In the genomic region with DNA sequence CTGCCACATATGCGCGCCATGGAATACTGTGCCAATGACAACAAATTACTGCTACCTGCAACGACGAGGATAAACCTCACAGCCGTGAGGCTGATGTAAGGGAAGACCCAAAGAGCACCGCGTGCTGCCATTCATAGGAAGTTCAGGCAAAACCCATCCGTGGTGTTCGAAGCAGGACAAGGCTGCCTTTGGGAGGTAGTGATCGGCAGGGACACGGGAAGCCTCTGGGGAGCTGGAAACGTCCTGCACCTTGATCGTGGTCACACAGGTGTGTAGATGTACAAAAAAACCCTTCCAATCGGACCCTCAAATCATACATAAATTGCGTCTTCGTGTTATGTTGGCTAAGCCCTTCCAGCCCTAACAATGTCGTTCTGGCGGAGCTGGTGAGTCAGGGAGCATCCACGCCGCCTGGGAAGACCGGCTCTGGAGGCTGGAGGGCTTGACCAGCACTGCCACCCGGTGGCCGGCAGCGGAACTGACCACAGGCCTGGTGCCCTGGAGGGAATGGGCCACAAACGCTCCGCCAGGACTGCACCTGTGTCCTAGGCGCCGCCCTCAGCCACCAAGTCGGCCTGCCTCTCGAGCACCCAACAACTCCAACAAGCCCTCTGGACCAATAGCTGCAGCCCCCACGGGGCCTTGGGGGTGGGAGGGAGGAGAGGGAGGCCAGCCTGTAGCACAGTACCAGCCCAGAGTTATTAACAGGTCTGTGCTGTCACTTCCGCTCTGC, we compare ENCODE assay signal across 8 cellular contexts. TPM values are rescaled to one million over a fixed set of nuclear protein-coding genes. Genes with fewer than 3 reads are reported as not detected.
A peak's percentile ranks its signal among the peaks of the same experiment; 100 is the strongest.
DNase-seq lines count a peak whose midpoint lies in the region; FAIRE-seq and TF ChIP-seq lines count a peak whose summit lies in the region.

No MANE protein-coding gene starts in this region.

- intact Hi-C loops in esophagus squamous epithelium (cut with DNase I): loop anchor here (5.0 kb wide), 1 partner anchor 102 kb away; no protein-coding TSS in a partner anchor

- no peak overlapping the region for H3K4me3 ChIP-seq in BLaER1 treated with 17β-estradiol and CSF1 and Interleukin-3, amounts not matched to agents 10 nM and 100 nM
- H3K4me3 ChIP-seq in esophagus squamous epithelium: no peak overlapping the region

- peaks cover 20 to 34% (median 26%) of the 10 kb centered on the region in 10 experiments for H3K4me1 ChIP-seq in BLaER1 treated with 17β-estradiol and CSF1 and Interleukin-3, amounts not matched to agents 10 nM and 100 nM
- H3K4me1 ChIP-seq in esophagus squamous epithelium: peaks cover 12 to 31% (median 14%) of the 10 kb centered on the region in 3 donors

- peak; percentile 86 for FAIRE-seq in GM19239 (lab: Jason Lieb, UNC)

- no peaks in the 10 kb centered on the region for H3K9me3 ChIP-seq in BLaER1 treated with 17β-estradiol and CSF1 and Interleukin-3, amounts not matched to agents 10 nM and 100 nM (replicated peaks in 1 of 11)
- no peaks in the 10 kb centered on the region for H3K9me3 ChIP-seq in esophagus squamous epithelium

- H3K27ac ChIP-seq in BLaER1 treated with 17β-estradiol and CSF1 and Interleukin-3, amounts not matched to agents 10 nM and 100 nM: no peak overlapping the region; a peak in 1 of 22 replicates
- H3K27ac ChIP-seq in esophagus squamous epithelium: no peak overlapping the region

- peak overlapping the region; percentile 63 to 90 (median 76) for H3K4me2 ChIP-seq in BLaER1 treated with 17β-estradiol and CSF1 and Interleukin-3, amounts not matched to agents 10 nM and 100 nM

- TF ChIP-seq POLR2A in esophagus squamous epithelium (IDR thresholded peaks at IDR 0.05): peak in 1 of 4 donors; percentile 5

- no peaks in the 10 kb centered on the region for H4K20me1 ChIP-seq in BLaER1 treated with 17β-estradiol and CSF1 and Interleukin-3, amounts not matched to agents 10 nM and 100 nM

- H3K36me3 ChIP-seq in BLaER1 treated with 17β-estradiol and CSF1 and Interleukin-3, amounts not matched to agents 10 nM and 100 nM: no peaks in the 10 kb centered on the region
- no peaks in the 10 kb centered on the region for H3K36me3 ChIP-seq in esophagus squamous epithelium

- TF ChIP-seq CTCF in esophagus squamous epithelium (IDR thresholded peaks at IDR 0.05): peak; percentile 85 to 98 (median 98)

- peak overlapping the region in 2 of 11 experiments; percentile 23 to 48; a peak in 4 of 22 replicates for H3K9ac ChIP-seq in BLaER1 treated with 17β-estradiol and CSF1 and Interleukin-3, amounts not matched to agents 10 nM and 100 nM

- peak; percentile 70 for DNase-seq in GM19239 (ENCODE audit: insufficient read length, low spot score)
- peak; percentile 88 for DNase-seq in HS-5 (ENCODE audit: low read depth)
- peak; percentile 68 for DNase-seq in NOMO-1 treated with DMSO at 0.1 percent for 48 hours (lab: John Stamatoyannopoulos, UW; ENCODE audit: unreplicated experiment)
- peak; percentile 53 for DNase-seq in activated T-cell treated with anti-CD3 and anti-CD28 coated beads for 24 hours (ENCODE audit: low read depth)
- no peak for DNase-seq in esophagus squamous epithelium (lab: John Stamatoyannopoulos, UW)
- peak; percentile 86 for DNase-seq in myocyte (ENCODE audit: low read depth)
- peak in 4 of 6 experiments; percentile 9 to 26 (median 14) for DNase-seq in stimulated activated naive CD4-positive, alpha-beta T cell (lab: John Stamatoyannopoulos, UW)

- 0 out of 22 replicates have a peak, but pooled peaks cover 0 to 4% (median 0%) of the 10 kb centered on the region in 11 experiments for H3K27me3 ChIP-seq in BLaER1 treated with 17β-estradiol and CSF1 and Interleukin-3, amounts not matched to agents 10 nM and 100 nM
- peaks cover 0 to 43% (median 0%) of the 10 kb centered on the region in 4 donors for H3K27me3 ChIP-seq in esophagus squamous epithelium

- 40 to 43% methylated on average over 7 to 14 of the region's 32 CpGs for WGBS in esophagus squamous epithelium, 2 donors

RNA-seq across cellular contexts. Expression of gene NEURL3, which starts 4.1 kb away (rescaled TPM):
- total RNA-seq in esophagus squamous epithelium (not detected), myocyte (not detected in 2 replicates)
- not detected for polyA plus RNA-seq in myocyte (2012)

RNA-seq across cellular contexts. Expression of gene ARID5A, which starts 27.3 kb away (rescaled TPM):
- total RNA-seq in esophagus squamous epithelium (10 to 100 TPM in 1 of 4 donors, 1 to 10 TPM in 3; 2.8 to 25.9 (median 5.7) TPM), myocyte (21.9 and 73.8 TPM in 2 replicates)
- polyA plus RNA-seq in myocyte (2012): 7.3 TPM
